21 cellular contexts compared by ENCODE assay signal in the genomic region with DNA sequence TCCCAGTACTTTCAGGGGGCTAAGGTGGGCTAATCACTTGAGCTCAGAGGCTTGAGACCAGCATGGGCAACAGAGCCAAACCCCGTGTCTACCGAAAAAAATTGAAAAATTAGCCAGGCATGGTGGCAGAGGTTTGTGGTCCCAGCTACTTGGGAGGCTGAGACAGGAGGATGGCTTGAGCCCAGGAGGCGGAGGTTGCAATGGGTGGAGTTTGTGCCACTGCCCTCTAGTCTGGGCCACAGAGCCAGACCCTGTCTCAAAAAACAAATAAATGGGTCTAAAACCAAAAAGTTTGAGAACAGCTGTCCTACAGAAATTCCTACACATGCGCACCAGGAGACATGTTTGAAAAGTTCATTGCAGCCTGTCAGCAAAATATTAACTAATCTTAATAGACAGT. TPM values are rescaled to one million over a fixed set of nuclear protein-coding genes. Genes with fewer than 3 reads are reported as not detected.
A peak's percentile ranks its signal among the peaks of the same experiment; 100 is the strongest.
DNase-seq lines count a peak whose midpoint lies in the region; ATAC-seq, FAIRE-seq and TF ChIP-seq lines count a peak whose summit lies in the region.
"Had no signal": no experiment of that assay in that cellular context is flagged by ENCODE, and none has a peak within 500 bp of the region (broad histone marks: within the 10 kb centered on the region; RNA-seq: fewer than 3 reads in every experiment).

No MANE protein-coding gene starts in this region.

- CTCF ChIA-PET in HepG2 (lab: Yijun Ruan, JAX; ENCODE audit: low intra/inter-chr PET ratio, low total read pairs) = no interaction called here

- H2AFZ ChIP-seq in HepG2 (ENCODE audit: low read length) = no peak overlapping the region
- no peak overlapping the region for H2AFZ ChIP-seq in osteoblast (ENCODE audit: low read length)
- H2AFZ ChIP-seq: GM23338 had no signal

- no peak overlapping the region for H3K9ac ChIP-seq in HepG2 (ENCODE audit: insufficient read depth, low read depth, low read length)
- H3K9ac ChIP-seq: BLaER1 treated with 17β-estradiol and CSF1 and Interleukin-3, amounts not matched to agents 10 nM and 100 nM had no signal

- no peak overlapping the region for H3K4me3 ChIP-seq in HepG2 (replicated peaks in 1 of 3; ENCODE audit: insufficient read depth in 1 of 3, low read depth in 2 of 3, low read length in 3 of 3)
- no peak overlapping the region for H3K4me3 ChIP-seq in right lobe of liver
- no peak overlapping the region for H3K4me3 ChIP-seq in osteoblast (ENCODE audit: insufficient read depth, low read length)
- H3K4me3 ChIP-seq: BLaER1 treated with 17β-estradiol and CSF1 and Interleukin-3, amounts not matched to agents 10 nM and 100 nM; GM23338 had no signal

- ATAC-seq in HepG2 (no peak), right lobe of liver (no peak), GM19467 (IDR thresholded peaks at IDR 0.05; ENCODE audit: unreplicated experiment) (no peak)
- ATAC-seq: GM23338, HCT116 had no signal

- no peak for FAIRE-seq in HepG2 (lab: Jason Lieb, UNC)
- FAIRE-seq: GM12892 had no signal

- H3K27me3 ChIP-seq in HepG2 (ENCODE audit: control insufficient read depth in 1 of 2, insufficient read depth in 2 of 2, low read length in 2 of 2) (no peaks in the 10 kb centered on the region; a peak in 1 of 5 replicates), right lobe of liver (no peaks in the 10 kb centered on the region), osteoblast (ENCODE audit: insufficient read depth, low read length) (no peaks in the 10 kb centered on the region)
- H3K27me3 ChIP-seq: BE2C; BLaER1 treated with 17β-estradiol and CSF1 and Interleukin-3, amounts not matched to agents 10 nM and 100 nM had no signal

- DNase-seq in HepG2 (ENCODE audit: low spot score) = no peak
- DNase-seq in right lobe of liver = no peak
- peak; percentile 32 for DNase-seq in osteoblast (ENCODE audit: insufficient read length, low spot score, missing footprints)
- no peak for DNase-seq in NCI-H226
- no peak for DNase-seq in AG08395 (ENCODE audit: low spot score)
- DNase-seq: AML-193; BE2C; Calu3; CD4-positive, alpha-beta memory T cell; COR-L47; DMS53; DMS79 treated with DMSO at 0.1 percent for 48 hours; H9; HFFc6 had no signal

- intact Hi-C loops in HepG2 (cut with micrococcal nuclease; ENCODE audit: unreplicated experiment) (no loop called here), right lobe of liver (cut with DNase I) (loop anchor here in 1 of 2 donors (10.0 kb wide), 1 partner anchor 62 kb away; no protein-coding TSS in a partner anchor)

- in situ Hi-C loops in HepG2 (cut with HindIII; ENCODE audit: extremely low pct_ligation_motif_present, low pct_unique_long_range_greater_than_20kb) = no loop called here

- H3K9me3 ChIP-seq in HepG2 (ENCODE audit: low read length) = no peaks in the 10 kb centered on the region
- H3K9me3 ChIP-seq in right lobe of liver = no peaks in the 10 kb centered on the region
- no peaks in the 10 kb centered on the region for H3K9me3 ChIP-seq in osteoblast (ENCODE audit: low read depth, low read length)
- H3K9me3 ChIP-seq: BE2C had no signal

- H3K36me3 ChIP-seq in HepG2 (replicated peaks in 1 of 2; ENCODE audit: control insufficient read depth in 1 of 2, insufficient read depth in 2 of 2, low read length in 2 of 2) = peaks cover 0 to 13% of the 10 kb centered on the region in 2 experiments; a peak in 1 of 5 replicates
- H3K36me3 ChIP-seq in right lobe of liver = no peaks in the 10 kb centered on the region
- H3K36me3 ChIP-seq in osteoblast (ENCODE audit: insufficient read depth, low read length) = peaks cover 3% of the 10 kb centered on the region

- TF ChIP-seq RAD21 in HepG2 (CRISPR knock-in tag; IDR thresholded peaks at IDR 0.05) = no peak

- no peak overlapping the region for H3K27ac ChIP-seq in HepG2 (ENCODE audit: extremely low read length, insufficient read depth, low read length)
- no peak overlapping the region for H3K27ac ChIP-seq in right lobe of liver
- peak overlapping the region; percentile 99 for H3K27ac ChIP-seq in VCaP
- H3K27ac ChIP-seq in osteoblast (ENCODE audit: low read depth, low read length) = no peak overlapping the region
- H3K27ac ChIP-seq: 22Rv1; BLaER1 treated with 17β-estradiol and CSF1 and Interleukin-3, amounts not matched to agents 10 nM and 100 nM had no signal

- H3K4me1 ChIP-seq in HepG2 (ENCODE audit: insufficient read depth, low read length) (peaks cover 67% of the 10 kb centered on the region), right lobe of liver (peaks cover 0 to 43% (median 12%) of the 10 kb centered on the region in 4 donors), osteoblast (ENCODE audit: insufficient read depth, low read length) (peaks cover 11% of the 10 kb centered on the region)
- H3K4me1 ChIP-seq: BE2C had no signal

- no peak for TF ChIP-seq POLR2A in HepG2 (IDR thresholded peaks at IDR 0.05; ENCODE audit: insufficient read depth in 1 of 2, low read depth in 2 of 2, low read length in 2 of 2)
- no peak for TF ChIP-seq POLR2A in right lobe of liver (IDR thresholded peaks at IDR 0.05)

- peaks cover 90% of the 10 kb centered on the region for H4K20me1 ChIP-seq in HepG2 (ENCODE audit: insufficient read depth, low read length)
- peaks cover 71% of the 10 kb centered on the region for H4K20me1 ChIP-seq in osteoblast (ENCODE audit: insufficient read depth, low read length)

- POLR2A ChIA-PET in HepG2 (lab: Yijun Ruan, JAX) = no interaction called here

- no peak overlapping the region; the same call in 1 of the 2 replicates for H3K4me2 ChIP-seq in HepG2 (ENCODE audit: low read depth, low read length)
- no peak overlapping the region for H3K4me2 ChIP-seq in osteoblast (ENCODE audit: insufficient read depth, low read length)
- H3K4me2 ChIP-seq: GM23338 had no signal

- WGBS in HepG2 (ENCODE audit: low lambda C conversion rate) = 94% methylated on average over 4 of the region's 4 CpGs
- WGBS in right lobe of liver (ENCODE audit: insufficient coverage, low coverage, low lambda C conversion rate, missing lambda C conversion rate) = 98% methylated on average over 4 of the region's 4 CpGs

- TF ChIP-seq CTCF in HepG2 (CRISPR knock-in tag; IDR thresholded peaks at IDR 0.05) (no peak), right lobe of liver (IDR thresholded peaks at IDR 0.05) (no peak), VCaP (conservative IDR thresholded peaks at IDR 0.05) (no peak), osteoblast (IDR thresholded peaks at IDR 0.05; ENCODE audit: extremely low read depth, low read depth, low read length) (no peak)

- TF ChIP-seq EP300 in HepG2 (IDR thresholded peaks at IDR 0.05; ENCODE audit: low read depth in 2 of 2, low read length in 2 of 2) (no peak), HepG2 (CRISPR knock-in tag; IDR thresholded peaks at IDR 0.05; ENCODE audit: borderline replicate concordance) (no peak)

- H3K79me2 ChIP-seq in HepG2 (ENCODE audit: insufficient read depth, low read length) (peaks cover 95% of the 10 kb centered on the region), osteoblast (ENCODE audit: insufficient read depth, low read length) (peaks cover 97% of the 10 kb centered on the region)

- no TSS peak for BruUV-seq in HepG2 (replicated peaks; lab: Mats Ljungman, UMichigan)

TF ChIP-seq in HepG2, 621 proteins besides CTCF, POLR2A, EP300 and RAD21 (continues in another document):
- TF ChIP-seq ZNF121 (CRISPR knock-in tag; IDR thresholded peaks at IDR 0.05) = 0 out of 2 replicates have a peak, but pooled peaks have one; percentile 53
- TF ChIP-seq, protein P1, sequence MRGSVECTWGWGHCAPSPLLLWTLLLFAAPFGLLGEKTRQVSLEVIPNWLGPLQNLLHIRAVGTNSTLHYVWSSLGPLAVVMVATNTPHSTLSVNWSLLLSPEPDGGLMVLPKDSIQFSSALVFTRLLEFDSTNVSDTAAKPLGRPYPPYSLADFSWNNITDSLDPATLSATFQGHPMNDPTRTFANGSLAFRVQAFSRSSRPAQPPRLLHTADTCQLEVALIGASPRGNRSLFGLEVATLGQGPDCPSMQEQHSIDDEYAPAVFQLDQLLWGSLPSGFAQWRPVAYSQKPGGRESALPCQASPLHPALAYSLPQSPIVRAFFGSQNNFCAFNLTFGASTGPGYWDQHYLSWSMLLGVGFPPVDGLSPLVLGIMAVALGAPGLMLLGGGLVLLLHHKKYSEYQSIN (CRISPR knock-in tag; IDR thresholded peaks at IDR 0.05; ENCODE audit: borderline replicate concordance) = no peak

RNA-seq across cellular contexts. Expression of a gene that starts 5.5 kb away (rescaled TPM):
- total RNA-seq in HepG2 (2016; rRNA removed; fragmentation: Illumina TruSeq; extraction: Trizol) (7.8 and 9.1 TPM in 2 replicates), right lobe of liver (10 to 100 TPM; 10.1 to 18.5 (median 13.7) TPM), osteoblast (7.6 and 10.9 TPM in 2 replicates)
- 11.3 and 15.0 TPM in 2 replicates for total RNA-seq in HepG2 (2016; cell fraction: cytosol; rRNA removed; fragmentation: Illumina TruSeq; extraction: Trizol; ENCODE audit: low read depth)
- total RNA-seq in HepG2 (2016; cell fraction: insoluble cytoplasmic fraction; rRNA removed; fragmentation: Illumina TruSeq; extraction: Trizol) = 6.5 and 9.5 TPM in 2 replicates
- 5.5 and 5.8 TPM in 2 replicates for total RNA-seq in HepG2 (2016; cell fraction: membrane; rRNA removed; fragmentation: Illumina TruSeq; extraction: Trizol)
- total RNA-seq in HepG2 (2016; cell fraction: nucleus; rRNA removed; fragmentation: Illumina TruSeq; extraction: Trizol) = 31.8 and 33.5 TPM in 2 replicates
- 11.1 and 11.5 TPM in 2 replicates for polyA plus RNA-seq in HepG2 (2011; rRNA removed)
- 3.4 and 4.2 TPM in 2 replicates for polyA plus RNA-seq in HepG2 (2011; cell fraction: cytosol; rRNA removed)
- 41.8 and 44.1 TPM in 2 replicates for polyA plus RNA-seq in HepG2 (2011; cell fraction: nucleus; rRNA removed)
- 22.5 and 23.1 TPM in 2 replicates for polyA plus RNA-seq in HepG2 (2012)
- 0.96 and 1.1 TPM in 2 replicates for polyA plus RNA-seq in HepG2 (2016; cell fraction: cytosol; fragmentation: Illumina TruSeq; extraction: Trizol; ENCODE audit: low read depth)
- 16.6 and 22.3 TPM in 2 replicates for polyA plus RNA-seq in HepG2 (2016; cell fraction: insoluble cytoplasmic fraction; fragmentation: Illumina TruSeq; extraction: Trizol; ENCODE audit: low read depth)
- 2.3 and 2.9 TPM in 2 replicates for polyA plus RNA-seq in HepG2 (2016; cell fraction: membrane; fragmentation: Illumina TruSeq; extraction: Trizol; ENCODE audit: low read depth)
- polyA plus RNA-seq in HepG2 (2016; cell fraction: nucleus; fragmentation: Illumina TruSeq; extraction: Trizol; ENCODE audit: insufficient read depth, low read depth) = 55.4 and 57.4 TPM in 2 replicates
- polyA minus RNA-seq in HepG2 (2011; rRNA and poly(A)+ RNA removed; ENCODE audit: low replicate concordance) = 15.5 and 17.2 TPM in 2 replicates
- polyA minus RNA-seq in HepG2 (2011; cell fraction: cytosol; rRNA and poly(A)+ RNA removed) = 8.9 and 9.3 TPM in 2 replicates
- polyA minus RNA-seq in HepG2 (2011; cell fraction: nucleus; rRNA and poly(A)+ RNA removed) = 113 and 114 TPM in 2 replicates
